17 cellular contexts compared by ENCODE assay signal in genomic region chr2:230735884-230736283, GRCh38. TPM values are rescaled to one million over a fixed set of nuclear protein-coding genes. Genes with fewer than 3 reads are reported as not detected.
DNase-seq lines count a peak whose midpoint lies in the region; ATAC-seq, FAIRE-seq and TF ChIP-seq lines count a peak whose summit lies in the region.
"Had no signal": no experiment of that assay in that cellular context is flagged by ENCODE, and none has a peak within 500 bp of the region (broad histone marks: within the 10 kb centered on the region; RNA-seq: fewer than 3 reads in every experiment).

No MANE protein-coding gene starts in this region.

- H3K4me2 ChIP-seq in OCI-LY3 (ENCODE audit: low read length) (0 out of 2 replicates have a peak overlapping the region, but pooled peaks have one; percentile 9), astrocyte (ENCODE audit: low read length) (no peak overlapping the region)

- no peak overlapping the region for H3K4me3 ChIP-seq in OCI-LY3 (ENCODE audit: low read length)
- H3K4me3 ChIP-seq in astrocyte (ENCODE audit: insufficient read depth, low read depth, low read length) = no peak overlapping the region
- H3K4me3 ChIP-seq: esophagus muscularis mucosa, upper lobe of right lung had no signal

- H3K4me1 ChIP-seq in OCI-LY3 (ENCODE audit: low read length) (peaks cover 5% of the 10 kb centered on the region; the same call in 1 of the 2 replicates), astrocyte (ENCODE audit: insufficient read depth, low read length) (peaks cover 7% of the 10 kb centered on the region)

- no peak for DNase-seq in activated T-cell treated with anti-CD3 and anti-CD28 coated beads, Interleukin-2, amount 50 U/mL, for 4 hours
- DNase-seq in activated T-cell treated with anti-CD3 and anti-CD28 coated beads, Interleukin-2, amount 50 U/mL, for 48 hours = no peak
- DNase-seq in astrocyte (ENCODE audit: low read depth) (no peak), NAMALWA (ENCODE audit: low spot score) (no peak), NCI-H2227 treated with DMSO at 0.1 percent for 48 hours (lab: John Stamatoyannopoulos, UW) (no peak)
- no peak for DNase-seq in stimulated activated naive CD8-positive, alpha-beta T cell treated with anti-CD3 and anti-CD28 coated beads, Interleukin-15, Interleukin-2, amounts not matched to agents 100 U/mL and 50 U/mL, for 24 hours
- DNase-seq: glutamatergic neuron, mesenchymal stem cell, MV-4-11, NCI-H2171, NCI-H774, upper lobe of right lung had no signal

- no peaks in the 10 kb centered on the region for H3K27me3 Mint-ChIP-seq in activated T-cell treated with anti-CD3 and anti-CD28 coated beads, Interleukin-2, amount 50 U/mL, for 4 hours (ENCODE audit: low read depth)
- H3K27me3 Mint-ChIP-seq in astrocyte (ENCODE audit: low read depth, unreplicated experiment) = no peaks in the 10 kb centered on the region
- H3K27me3 Mint-ChIP-seq: brain, IgD-negative memory B cell had no signal

- H3K4me3 Mint-ChIP-seq in activated T-cell treated with anti-CD3 and anti-CD28 coated beads, Interleukin-2, amount 50 U/mL, for 4 hours = no peak overlapping the region
- peak overlapping the region; percentile 17 for H3K4me3 Mint-ChIP-seq in astrocyte (ENCODE audit: unreplicated experiment)
- H3K4me3 Mint-ChIP-seq: brain had no signal

- H3K79me2 ChIP-seq in OCI-LY3 (ENCODE audit: low read length) = peaks cover 100% of the 10 kb centered on the region
- H3K79me2 ChIP-seq in astrocyte (ENCODE audit: insufficient read depth, low read length) = peaks cover 98% of the 10 kb centered on the region

- ATAC-seq in activated T-cell treated with anti-CD3 and anti-CD28 coated beads, Interleukin-2, amount 50 U/mL, for 4 hours = peak; percentile 53 to 63
- ATAC-seq in stimulated activated naive CD8-positive, alpha-beta T cell treated with anti-CD3 and anti-CD28 coated beads, Interleukin-15, Interleukin-2, amounts not matched to agents 100 U/mL and 50 U/mL, for 24 hours = peak; percentile 41
- ATAC-seq in HG03565 (IDR thresholded peaks at IDR 0.05; ENCODE audit: unreplicated experiment) = no peak
- ATAC-seq: upper lobe of right lung had no signal

- peaks cover 80% of the 10 kb centered on the region for H3K4me1 Mint-ChIP-seq in activated T-cell treated with anti-CD3 and anti-CD28 coated beads, Interleukin-2, amount 50 U/mL, for 4 hours (ENCODE audit: low read depth)
- peaks cover 33% of the 10 kb centered on the region for H3K4me1 Mint-ChIP-seq in astrocyte (ENCODE audit: low read depth, unreplicated experiment)

- no peak overlapping the region for H3K27ac Mint-ChIP-seq in astrocyte (ENCODE audit: unreplicated experiment)

- H3K36me3 Mint-ChIP-seq in activated T-cell treated with anti-CD3 and anti-CD28 coated beads, Interleukin-2, amount 50 U/mL, for 4 hours (ENCODE audit: insufficient read depth) = peaks cover 25% of the 10 kb centered on the region
- H3K36me3 Mint-ChIP-seq in astrocyte (ENCODE audit: low read depth, unreplicated experiment) = peaks cover 10% of the 10 kb centered on the region
- H3K36me3 Mint-ChIP-seq: IgD-negative memory B cell had no signal

- peaks cover 87% of the 10 kb centered on the region for H4K20me1 ChIP-seq in OCI-LY3 (ENCODE audit: insufficient read depth, low read length)
- peaks cover 93% of the 10 kb centered on the region for H4K20me1 ChIP-seq in astrocyte (ENCODE audit: insufficient read depth, low read length)

- no peaks in the 10 kb centered on the region for H3K9me3 ChIP-seq in OCI-LY3 (ENCODE audit: insufficient read depth, low read length)
- no peaks in the 10 kb centered on the region for H3K9me3 ChIP-seq in astrocyte (ENCODE audit: insufficient read depth, low read depth, low read length)
- H3K9me3 ChIP-seq: esophagus muscularis mucosa, upper lobe of right lung had no signal

- no peak overlapping the region for H3K27ac ChIP-seq in OCI-LY3 (ENCODE audit: low read length)
- H3K27ac ChIP-seq in astrocyte (ENCODE audit: low read depth, low read length) = no peak overlapping the region
- H3K27ac ChIP-seq: esophagus muscularis mucosa, upper lobe of right lung had no signal

- H2AFZ ChIP-seq in OCI-LY3 (ENCODE audit: low read depth, low read length) = no peak overlapping the region
- H2AFZ ChIP-seq in astrocyte (ENCODE audit: low read depth, low read length) = no peak overlapping the region

- no peak overlapping the region for H3K9ac ChIP-seq in OCI-LY3 (ENCODE audit: low read length)
- no peak overlapping the region for H3K9ac ChIP-seq in astrocyte (ENCODE audit: low read length)

- TF ChIP-seq CTCF in OCI-LY3 (IDR thresholded peaks at IDR 0.05; ENCODE audit: low read depth, low read length) = no peak
- TF ChIP-seq CTCF in astrocyte (IDR thresholded peaks at IDR 0.05; ENCODE audit: insufficient read depth, low read depth, low read length) = no peak

- peaks cover 29% of the 10 kb centered on the region for H3K36me3 ChIP-seq in OCI-LY3 (replicated peaks; ENCODE audit: low read depth, low read length)
- H3K36me3 ChIP-seq in astrocyte (ENCODE audit: insufficient read depth, low read length) = peaks cover 4% of the 10 kb centered on the region
- H3K36me3 ChIP-seq: upper lobe of right lung had no signal

- H3K27me3 ChIP-seq in OCI-LY3 (ENCODE audit: low read depth, low read length) (no peaks in the 10 kb centered on the region), astrocyte (ENCODE audit: insufficient read depth, low read length) (no peaks in the 10 kb centered on the region)
- H3K27me3 ChIP-seq: esophagus muscularis mucosa, upper lobe of right lung had no signal

- no peaks in the 10 kb centered on the region for H3K9me3 Mint-ChIP-seq in activated T-cell treated with anti-CD3 and anti-CD28 coated beads, Interleukin-2, amount 50 U/mL, for 4 hours
- no peaks in the 10 kb centered on the region for H3K9me3 Mint-ChIP-seq in astrocyte (ENCODE audit: unreplicated experiment)
- H3K9me3 Mint-ChIP-seq: brain had no signal

- no peak for FAIRE-seq in astrocyte (lab: Jason Lieb, UNC)

RNA-seq across cellular contexts. Expression of gene CAB39, which starts 23.2 kb away (rescaled TPM):
- 100 to 1,000 TPM; 125 to 133 (median 128) TPM for total RNA-seq in activated T-cell treated with anti-CD3 and anti-CD28 coated beads, Interleukin-2, amount 50 U/mL, for 4 hours
- total RNA-seq in astrocyte = 58.6 and 66.6 TPM in 2 replicates
